In the genomic region with DNA sequence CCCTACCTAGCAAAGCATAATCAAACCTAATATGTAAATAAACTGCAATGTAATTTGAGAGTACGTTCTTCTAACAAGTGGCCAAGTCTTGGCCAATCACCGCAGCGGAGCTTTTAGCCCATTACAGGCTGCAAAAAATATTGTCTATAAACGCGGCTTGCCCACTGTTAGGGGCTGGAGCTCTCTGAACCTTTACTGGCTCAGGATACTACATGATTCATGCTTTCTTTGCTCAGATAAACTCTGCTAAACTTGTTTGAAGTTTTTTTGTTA, we compare ENCODE assay signal across 10 cellular contexts. TPM values are rescaled to one million over a fixed set of nuclear protein-coding genes. Genes with fewer than 3 reads are reported as not detected.
DNase-seq lines count a peak whose midpoint lies in the region; ATAC-seq and TF ChIP-seq lines count a peak whose summit lies in the region.
"Had no signal": no experiment of that assay in that cellular context is flagged by ENCODE, and none has a peak within 500 bp of the region (broad histone marks: within the 10 kb centered on the region; RNA-seq: fewer than 3 reads in every experiment).

No MANE protein-coding gene starts in this region.

- H2AFZ ChIP-seq in neuron (ENCODE audit: low read depth, low read length): no peak overlapping the region

- H3K36me3 ChIP-seq in ascending aorta: no peaks in the 10 kb centered on the region
- no peaks in the 10 kb centered on the region for H3K36me3 ChIP-seq in neuron (ENCODE audit: insufficient read depth, low read length)

- DNase-seq in DMS153 (lab: John Stamatoyannopoulos, UW) (peak; percentile 16), ascending aorta (ENCODE audit: low spot score in 2 of 2) (no peak), GM13976 (ENCODE audit: low spot score) (no peak)
- DNase-seq in Jurkat, Clone E6-1 (ENCODE audit: low read depth, low spot score): no peak
- DNase-seq: activated CD4-positive, alpha-beta memory T cell treated with anti-CD3 and anti-CD28 coated beads for 36 hours; foreskin keratinocyte had no signal

- no peak for ATAC-seq in esophagus mucosa
- ATAC-seq in HG02571 (IDR thresholded peaks at IDR 0.05; ENCODE audit: unreplicated experiment): no peak
- no peak for ATAC-seq in HG02678 (IDR thresholded peaks at IDR 0.05; ENCODE audit: unreplicated experiment)

- intact Hi-C loops in ascending aorta (cut with DNase I): loop anchor here (2.0 kb wide), 2 partner anchors 56 to 268 kb away; a partner anchor contains a TSS

- H3K4me1 ChIP-seq in ascending aorta (peaks cover 3 to 36% of the 10 kb centered on the region in 2 donors), neuron (ENCODE audit: insufficient read depth, low read length) (peaks cover 18% of the 10 kb centered on the region)

- in situ Hi-C loops in GM13976 (cut with MboI; ENCODE audit: low sequenced_read_pairs, unreplicated experiment): no loop called here

- peak overlapping the region; percentile 92 to 93 for H3K27ac ChIP-seq in ascending aorta
- H3K27ac ChIP-seq: foreskin keratinocyte had no signal

- H3K27me3 ChIP-seq in ascending aorta (no peaks in the 10 kb centered on the region), neuron (ENCODE audit: insufficient read depth, low read length) (no peaks in the 10 kb centered on the region)
- H3K27me3 ChIP-seq: foreskin keratinocyte had no signal

- peak overlapping the region; percentile 88; the same call in 1 of the 2 replicates for H3K4me3 ChIP-seq in Jurkat, Clone E6-1 (ENCODE audit: low read length)
- H3K4me3 ChIP-seq in ascending aorta (peak overlapping the region; percentile 74 to 79), neuron (ENCODE audit: low read length) (peak overlapping the region; percentile 95)

- H3K9me3 ChIP-seq in ascending aorta: no peaks in the 10 kb centered on the region
- H3K9me3 ChIP-seq in neuron (ENCODE audit: low read length): no peaks in the 10 kb centered on the region

- TF ChIP-seq CTCF in ascending aorta (IDR thresholded peaks at IDR 0.05): no peak
- no peak for TF ChIP-seq CTCF in GM13976 (IDR thresholded peaks at IDR 0.05; ENCODE audit: borderline replicate concordance, control extremely low read depth, extremely low read depth, insufficient read depth, missing control alignments)

RNA-seq across cellular contexts. Expression of a gene that starts 1.0 kb away (rescaled TPM):
- polyA plus RNA-seq in Jurkat, Clone E6-1 (2012; ENCODE audit: insufficient read depth, insufficient read length): 118 TPM
- total RNA-seq in ascending aorta (34.3 TPM), esophagus mucosa (32.8 TPM)

RNA-seq across cellular contexts. Expression of a gene that starts 57.4 kb away (rescaled TPM):
- 5.5 TPM for polyA plus RNA-seq in Jurkat, Clone E6-1 (2012; ENCODE audit: insufficient read depth, insufficient read length)
- 23.8 TPM for total RNA-seq in ascending aorta
- total RNA-seq in esophagus mucosa: 0.92 TPM

Comparison
In these comparisons a context has a peak if more than half of its experiments do, and no peak if none do; other contexts are left out.
1. RNA of a gene that starts 57.4 kb away (total RNA-seq): 23.8 TPM in ascending aorta (single experiment); 0.92 TPM in esophagus mucosa (single experiment); every median in the first group is over 10 times any median in the second.
2. Peak in every context shown above with its lines, with median percentiles within 50 percentile points of each other: H3K4me3 ChIP-seq.